ENCODE assay signal across 16 cellular contexts in genomic region chrX:41634284-41634683, GRCh38. TPM values are rescaled to one million over a fixed set of nuclear protein-coding genes. Genes with fewer than 3 reads are reported as not detected.
DNase-seq lines count a peak whose midpoint lies in the region; ATAC-seq and TF ChIP-seq lines count a peak whose summit lies in the region.
"Had no signal": no experiment of that assay in that cellular context is flagged by ENCODE, and none has a peak within 500 bp of the region (broad histone marks: within the 10 kb centered on the region; RNA-seq: fewer than 3 reads in every experiment).

No MANE protein-coding gene starts in this region.

- H3K4me1 ChIP-seq in ascending aorta (peaks cover 0 to 2% of the 10 kb centered on the region in 2 donors), A673 (ENCODE audit: insufficient read depth, low read length, poor library complexity, severe bottlenecking) (no peaks in the 10 kb centered on the region), uterus (no peaks in the 10 kb centered on the region)
- H3K4me1 ChIP-seq: upper lobe of left lung had no signal

- peaks cover 15% of the 10 kb centered on the region for H3K36me3 Mint-ChIP-seq in stimulated activated naive CD8-positive, alpha-beta T cell treated with anti-CD3 and anti-CD28 coated beads, Interleukin-15, Interleukin-2, amounts not matched to agents 100 ng/mL and 50 ng/mL, for 24 hours (ENCODE audit: low read depth)

- H3K4me3 ChIP-seq in ascending aorta = no peak overlapping the region
- no peak overlapping the region for H3K4me3 ChIP-seq in A673 (ENCODE audit: low read depth, low read length, poor library complexity, severe bottlenecking)
- no peak overlapping the region for H3K4me3 ChIP-seq in uterus
- H3K4me3 ChIP-seq: ovary, upper lobe of left lung had no signal

- CTCF ChIA-PET in A673 (lab: Charles Lee) = no interaction called here

- H3K36me3 ChIP-seq in ascending aorta (no peaks in the 10 kb centered on the region), A673 (ENCODE audit: insufficient read depth, low read length, poor library complexity, severe bottlenecking) (no peaks in the 10 kb centered on the region), uterus (no peaks in the 10 kb centered on the region)
- H3K36me3 ChIP-seq: ovary, upper lobe of left lung had no signal

- POLR2A ChIA-PET in A673 (lab: Charles Lee; ENCODE audit: low non-redundant PET) = no interaction called here

- H3K27ac ChIP-seq in ascending aorta = peak overlapping the region; percentile 34 to 38
- no peak overlapping the region for H3K27ac ChIP-seq in A673 (ENCODE audit: low read depth, low read length, poor library complexity, severe bottlenecking)
- H3K27ac ChIP-seq in uterus = no peak overlapping the region
- H3K27ac ChIP-seq: ovary, upper lobe of left lung had no signal

- DNase-seq in stimulated activated naive CD8-positive, alpha-beta T cell treated with anti-CD3 and anti-CD28 coated beads, Interleukin-15, Interleukin-2, amounts not matched to agents 100 U/mL and 50 U/mL, for 24 hours = no peak
- DNase-seq in ascending aorta (ENCODE audit: low spot score in 2 of 2) = no peak
- peak; percentile 39 for DNase-seq in globus pallidus (ENCODE audit: low spot score)
- no peak for DNase-seq in ecto neural progenitor cell (ENCODE audit: low spot score)
- no peak for DNase-seq in A673 (ENCODE audit: low spot score)
- DNase-seq in uterus = no peak
- DNase-seq: activated CD4-positive, alpha-beta T cell treated with anti-CD3 and anti-CD28 coated beads, Interleukin-2, amount 10 ng/mL, durations not matched to agents 7 days and 5 days; endodermal cell; ovary; PC-3; stimulated activated CD8-positive, alpha-beta memory T cell treated with anti-CD3 and anti-CD28 coated beads, Interleukin-4, amount 100 ng/mL, for 48 hours; upper lobe of left lung had no signal

- no peak for TF ChIP-seq CTCF in ascending aorta (IDR thresholded peaks at IDR 0.05)
- no peak for TF ChIP-seq CTCF in A673 (conservative IDR thresholded peaks at IDR 0.05; ENCODE audit: low read depth, low read length)
- TF ChIP-seq CTCF in uterus (IDR thresholded peaks at IDR 0.05) = no peak

- H3K27me3 Mint-ChIP-seq in stimulated activated naive CD8-positive, alpha-beta T cell treated with anti-CD3 and anti-CD28 coated beads, Interleukin-15, Interleukin-2, amounts not matched to agents 100 ng/mL and 50 ng/mL, for 24 hours = no peaks in the 10 kb centered on the region
- H3K27me3 Mint-ChIP-seq: activated CD4-positive, alpha-beta T cell treated with anti-CD3 and anti-CD28 coated beads, Interleukin-2, amount 10 ng/mL, durations not matched to agents 7 days and 5 days had no signal

- H3K4me3 Mint-ChIP-seq in stimulated activated naive CD8-positive, alpha-beta T cell treated with anti-CD3 and anti-CD28 coated beads, Interleukin-15, Interleukin-2, amounts not matched to agents 100 ng/mL and 50 ng/mL, for 24 hours = no peak overlapping the region
- H3K4me3 Mint-ChIP-seq: activated CD4-positive, alpha-beta T cell treated with anti-CD3 and anti-CD28 coated beads, Interleukin-2, amount 10 ng/mL, durations not matched to agents 7 days and 5 days; activated T-helper 1 cell treated with anti-CD3 and anti-CD28 coated beads, Interleukin-12 subunit alpha, Interleukin-12 subunit beta, Interleukin-2, Interleukin-4 antibody, amounts not matched to agents 30 ng/mL and 10 ng/mL and 1 ng/mL, durations not matched to agents 14 hours and 24 hours and 36 hours; endodermal cell; T-helper 1 cell treated with Interleukin-12 subunit alpha and Interleukin-12 subunit beta and Interleukin-4 antibody, amounts not matched to agents 30 μg/mL and 1 μg/mL, for 36 hours had no signal

- peak overlapping the region; percentile 52 for H3K27ac Mint-ChIP-seq in stimulated activated naive CD8-positive, alpha-beta T cell treated with anti-CD3 and anti-CD28 coated beads, Interleukin-15, Interleukin-2, amounts not matched to agents 100 ng/mL and 50 ng/mL, for 24 hours
- H3K27ac Mint-ChIP-seq: activated CD4-positive, alpha-beta T cell treated with anti-CD3 and anti-CD28 coated beads, Interleukin-2, amount 10 ng/mL, durations not matched to agents 7 days and 5 days; activated T-helper 1 cell treated with anti-CD3 and anti-CD28 coated beads, Interleukin-12 subunit alpha, Interleukin-12 subunit beta, Interleukin-2, Interleukin-4 antibody, amounts not matched to agents 30 ng/mL and 10 ng/mL and 1 ng/mL, durations not matched to agents 14 hours and 24 hours and 36 hours; endodermal cell; T-helper 1 cell treated with Interleukin-12 subunit alpha and Interleukin-12 subunit beta and Interleukin-4 antibody, amounts not matched to agents 30 μg/mL and 1 μg/mL, for 36 hours had no signal

- H3K9me3 ChIP-seq in ascending aorta (no peaks in the 10 kb centered on the region), A673 (ENCODE audit: low read depth, low read length, poor library complexity, severe bottlenecking) (no peaks in the 10 kb centered on the region), uterus (no peaks in the 10 kb centered on the region)
- H3K9me3 ChIP-seq: ovary, upper lobe of left lung had no signal

- H3K27me3 ChIP-seq in ascending aorta = no peaks in the 10 kb centered on the region
- H3K27me3 ChIP-seq in A673 (replicated peaks; ENCODE audit: insufficient read depth, low read depth, low read length, poor library complexity) = no peaks in the 10 kb centered on the region
- H3K27me3 ChIP-seq in uterus = no peaks in the 10 kb centered on the region
- H3K27me3 ChIP-seq: ovary, upper lobe of left lung had no signal

- ATAC-seq in stimulated activated naive CD8-positive, alpha-beta T cell treated with anti-CD3 and anti-CD28 coated beads, Interleukin-15, Interleukin-2, amounts not matched to agents 100 U/mL and 50 U/mL, for 24 hours = no peak
- ATAC-seq in HG02973 (IDR thresholded peaks at IDR 0.05; ENCODE audit: unreplicated experiment) = no peak
- ATAC-seq: PC-3 had no signal

- no peak for TF ChIP-seq POLR2A in uterus (IDR thresholded peaks at IDR 0.05)

- no TSS peak for BruUV-seq in A673 (replicated peaks; lab: Mats Ljungman, UMichigan)

- intact Hi-C loops in ascending aorta (cut with DNase I) = no loop called here
- intact Hi-C loops in A673 (cut with micrococcal nuclease; ENCODE audit: unreplicated experiment) = no loop called here
- intact Hi-C loops in uterus (cut with DNase I; ENCODE audit: low total_unique reads) = no loop called here

- no peaks in the 10 kb centered on the region for H3K9me3 Mint-ChIP-seq in stimulated activated naive CD8-positive, alpha-beta T cell treated with anti-CD3 and anti-CD28 coated beads, Interleukin-15, Interleukin-2, amounts not matched to agents 100 ng/mL and 50 ng/mL, for 24 hours
- H3K9me3 Mint-ChIP-seq: activated T-helper 1 cell treated with anti-CD3 and anti-CD28 coated beads, Interleukin-12 subunit alpha, Interleukin-12 subunit beta, Interleukin-2, Interleukin-4 antibody, amounts not matched to agents 30 ng/mL and 10 ng/mL and 1 ng/mL, durations not matched to agents 14 hours and 24 hours and 36 hours had no signal

- H3K4me1 Mint-ChIP-seq in stimulated activated naive CD8-positive, alpha-beta T cell treated with anti-CD3 and anti-CD28 coated beads, Interleukin-15, Interleukin-2, amounts not matched to agents 100 ng/mL and 50 ng/mL, for 24 hours (ENCODE audit: low read depth) = peaks cover 9% of the 10 kb centered on the region
- H3K4me1 Mint-ChIP-seq: activated CD4-positive, alpha-beta T cell treated with anti-CD3 and anti-CD28 coated beads, Interleukin-2, amount 10 ng/mL, durations not matched to agents 7 days and 5 days had no signal

RNA-seq across cellular contexts. Expression of gene GPR34, which starts 54.5 kb away (rescaled TPM):
- 1.5 TPM for total RNA-seq in ascending aorta
- not detected in 2 replicates for total RNA-seq in A673 (2021)
- total RNA-seq in uterus = 10 to 100 TPM in 2 of 4 donors, 1 to 10 TPM in 1, under 1 TPM in 1; 0.26 to 12.0 (median 8.3) TPM
- total RNA-seq: endodermal cell, PC-3 had no signal

Comparison
In these comparisons a context has a peak if more than half of its experiments do, and no peak if none do; other contexts are left out.
1. H3K27ac ChIP-seq: peak in ascending aorta (2 of 2); none in A673 (single experiment) and uterus (0 of 2).